ENCODE assay signal across 14 cellular contexts in genomic region chr14:91223028-91223783, GRCh38. TPM values are rescaled to one million over a fixed set of nuclear protein-coding genes. Genes with fewer than 3 reads are reported as not detected.
A peak's percentile ranks its signal among the peaks of the same experiment; 100 is the strongest.
DNase-seq lines count a peak whose midpoint lies in the region; ATAC-seq, FAIRE-seq and TF ChIP-seq lines count a peak whose summit lies in the region.
"Had no signal": no experiment of that assay in that cellular context is flagged by ENCODE, and none has a peak within 500 bp of the region (broad histone marks: within the 10 kb centered on the region; RNA-seq: fewer than 3 reads in every experiment).

No MANE protein-coding gene starts in this region.

- no peaks in the 10 kb centered on the region for H3K36me3 ChIP-seq in PC-3 (ENCODE audit: low read depth, low read length)

- peaks cover 60% of the 10 kb centered on the region for H3K36me3 Mint-ChIP-seq in activated CD8-positive, alpha-beta memory T cell treated with anti-CD3 and anti-CD28 coated beads, Interleukin-2, amount 10 ng/mL, durations not matched to agents 7 days and 5 days
- H3K36me3 Mint-ChIP-seq in central memory CD8-positive, alpha-beta T cell (ENCODE audit: insufficient read depth) = peaks cover 16% of the 10 kb centered on the region

- H3K27ac ChIP-seq in PC-3 (ENCODE audit: low read length) = no peak overlapping the region
- H3K27ac ChIP-seq: ascending aorta, Peyer's patch, testis had no signal

- TF ChIP-seq CTCF in PC-3 (conservative IDR thresholded peaks at IDR 0.05; ENCODE audit: low read depth, low read length) (no peak), D721Med (IDR thresholded peaks at IDR 0.05; ENCODE audit: insufficient read depth, missing control alignments) (no peak)

- H3K4me1 ChIP-seq in PC-3 (ENCODE audit: insufficient read depth, low read length) = peaks cover 16% of the 10 kb centered on the region
- H3K4me1 ChIP-seq: ascending aorta had no signal

- no peaks in the 10 kb centered on the region for H3K79me2 ChIP-seq in PC-3 (ENCODE audit: low read length)

- no peak for ATAC-seq in activated CD8-positive, alpha-beta memory T cell treated with anti-CD3 and anti-CD28 coated beads, Interleukin-2, amount 10 ng/mL, durations not matched to agents 7 days and 5 days
- ATAC-seq in PC-3 = 0 out of 2 replicates have a peak, but pooled peaks have one; percentile 29
- ATAC-seq in central memory CD8-positive, alpha-beta T cell (replicated peaks; ENCODE audit: extremely low read depth, poor library complexity, severe bottlenecking) = no peak

- no peaks in the 10 kb centered on the region for H3K27me3 ChIP-seq in PC-3 (ENCODE audit: low read length)
- H3K27me3 ChIP-seq: ascending aorta, Peyer's patch, testis had no signal

- no peaks in the 10 kb centered on the region for H3F3A ChIP-seq in PC-3 (ENCODE audit: low read length, unreplicated experiment)

- no peak for FAIRE-seq in D721Med (lab: Jason Lieb, UNC)

- no peaks in the 10 kb centered on the region for H3K9me2 ChIP-seq in PC-3 (replicated peaks; ENCODE audit: low read length)

- H3K9ac ChIP-seq in PC-3 (ENCODE audit: low read length) = no peak overlapping the region

- H3K9me3 ChIP-seq in PC-3 (ENCODE audit: low read length) = no peaks in the 10 kb centered on the region
- H3K9me3 ChIP-seq: ascending aorta, Peyer's patch, testis had no signal

- H2AFZ ChIP-seq in PC-3 (ENCODE audit: low read length) = no peak overlapping the region

- CTCF ChIA-PET in activated CD8-positive, alpha-beta memory T cell treated with anti-CD3 and anti-CD28 coated beads, Interleukin-2, amount 10 ng/mL, durations not matched to agents 7 days and 5 days (lab: Charles Lee) = interaction anchor here (1.1 to 1.3 kb wide), 2 partner anchors 20 to 46 kb away, joined by 3 to 5 read pairs; no protein-coding TSS in a partner anchor
- CTCF ChIA-PET in PC-3 (lab: Charles Lee) = interaction anchor here (0.6 kb wide), 1 partner anchor 41 kb away, joined by 3 read pairs; no protein-coding TSS in a partner anchor

- peak overlapping the region; percentile 4 for H3K27ac Mint-ChIP-seq in activated CD8-positive, alpha-beta memory T cell treated with anti-CD3 and anti-CD28 coated beads, Interleukin-2, amount 10 ng/mL, durations not matched to agents 7 days and 5 days
- peak overlapping the region; percentile 30 for H3K27ac Mint-ChIP-seq in central memory CD8-positive, alpha-beta T cell (ENCODE audit: low read depth)
- H3K27ac Mint-ChIP-seq: HFFc6, nephron progenitor cell had no signal

- no TSS peak for BruUV-seq in PC-3 (replicated peaks; lab: Mats Ljungman, UMichigan)

- POLR2A ChIA-PET in PC-3 (lab: Charles Lee; ENCODE audit: unreplicated experiment) = no interaction called here

- H3K4me2 ChIP-seq in PC-3 (ENCODE audit: low read length) = no peak overlapping the region

- H4K20me1 ChIP-seq in PC-3 (ENCODE audit: low read length) = no peaks in the 10 kb centered on the region

- H3K27me3 Mint-ChIP-seq in activated CD8-positive, alpha-beta memory T cell treated with anti-CD3 and anti-CD28 coated beads, Interleukin-2, amount 10 ng/mL, durations not matched to agents 7 days and 5 days = no peaks in the 10 kb centered on the region
- H3K27me3 Mint-ChIP-seq in central memory CD8-positive, alpha-beta T cell = no peaks in the 10 kb centered on the region

- H3K4me3 ChIP-seq in PC-3 (ENCODE audit: low read length) = no peak overlapping the region
- H3K4me3 ChIP-seq: ascending aorta, Peyer's patch, testis had no signal

- no peak for DNase-seq in activated CD8-positive, alpha-beta memory T cell treated with anti-CD3 and anti-CD28 coated beads, Interleukin-2, amount 10 ng/mL, durations not matched to agents 7 days and 5 days
- no peak for DNase-seq in activated CD8-positive, alpha-beta memory T cell treated with anti-CD3 and anti-CD28 coated beads for 24 hours
- DNase-seq in PC-3 (no peak), NCI-H524 treated with DMSO at 0.1 percent for 48 hours (lab: John Stamatoyannopoulos, UW) (no peak), NCI-H1694 treated with DMSO at 0.1 percent for 48 hours (lab: John Stamatoyannopoulos, UW) (no peak), D721Med (ENCODE audit: insufficient read length, low spot score) (no peak)
- no peak for DNase-seq in central memory CD8-positive, alpha-beta T cell (ENCODE audit: low spot score in 2 of 2)
- peak; percentile 53 for DNase-seq in stimulated activated CD4-positive, alpha-beta T cell treated with anti-CD3 and anti-CD28 coated beads, Interleukin-2, amount 100 ng/mL, for 4 hours (ENCODE audit: low read depth)
- DNase-seq: HFFc6, MV-4-11, nephron progenitor cell, Peyer's patch, testis had no signal

- intact Hi-C loops in PC-3 (cut with micrococcal nuclease) = loop anchor here (10.0 kb wide), 1 partner anchor 62 kb away; no protein-coding TSS in a partner anchor

- no peak overlapping the region for H3K4me3 Mint-ChIP-seq in activated CD8-positive, alpha-beta memory T cell treated with anti-CD3 and anti-CD28 coated beads, Interleukin-2, amount 10 ng/mL, durations not matched to agents 7 days and 5 days
- no peak overlapping the region for H3K4me3 Mint-ChIP-seq in central memory CD8-positive, alpha-beta T cell
- H3K4me3 Mint-ChIP-seq: HFFc6, nephron progenitor cell had no signal

- no peaks in the 10 kb centered on the region for H3K9me3 Mint-ChIP-seq in activated CD8-positive, alpha-beta memory T cell treated with anti-CD3 and anti-CD28 coated beads, Interleukin-2, amount 10 ng/mL, durations not matched to agents 7 days and 5 days (ENCODE audit: low read depth)
- no peaks in the 10 kb centered on the region for H3K9me3 Mint-ChIP-seq in central memory CD8-positive, alpha-beta T cell
- H3K9me3 Mint-ChIP-seq: HFFc6, nephron progenitor cell had no signal

- peaks cover 74% of the 10 kb centered on the region for H3K4me1 Mint-ChIP-seq in activated CD8-positive, alpha-beta memory T cell treated with anti-CD3 and anti-CD28 coated beads, Interleukin-2, amount 10 ng/mL, durations not matched to agents 7 days and 5 days
- H3K4me1 Mint-ChIP-seq in central memory CD8-positive, alpha-beta T cell = peaks cover 63% of the 10 kb centered on the region

RNA-seq across cellular contexts. Expression of gene GPR68, which starts 21.3 kb away (rescaled TPM):
- 10 to 100 TPM; 44.5 to 48.0 TPM for total RNA-seq in activated CD8-positive, alpha-beta memory T cell treated with anti-CD3 and anti-CD28 coated beads, Interleukin-2, amount 10 ng/mL, durations not matched to agents 7 days and 5 days
- total RNA-seq in PC-3 (2014; rRNA removed) = 0.35 and 1.5 TPM in 2 replicates
- total RNA-seq: ascending aorta had no signal

Comparison
In these comparisons a context has a peak if more than half of its experiments do, and no peak if none do; other contexts are left out.
1. RNA of gene GPR68, which starts 21.3 kb away (total RNA-seq): 44.5 to 48.0 TPM in activated CD8-positive, alpha-beta memory T cell treated with anti-CD3 and anti-CD28 coated beads, Interleukin-2, amount 10 ng/mL, durations not matched to agents 7 days and 5 days; 0.35 to 1.5 TPM in PC-3; every median in the first group is over 10 times any median in the second.